ENCODE assay signal across 24 cellular contexts in the genomic region with DNA sequence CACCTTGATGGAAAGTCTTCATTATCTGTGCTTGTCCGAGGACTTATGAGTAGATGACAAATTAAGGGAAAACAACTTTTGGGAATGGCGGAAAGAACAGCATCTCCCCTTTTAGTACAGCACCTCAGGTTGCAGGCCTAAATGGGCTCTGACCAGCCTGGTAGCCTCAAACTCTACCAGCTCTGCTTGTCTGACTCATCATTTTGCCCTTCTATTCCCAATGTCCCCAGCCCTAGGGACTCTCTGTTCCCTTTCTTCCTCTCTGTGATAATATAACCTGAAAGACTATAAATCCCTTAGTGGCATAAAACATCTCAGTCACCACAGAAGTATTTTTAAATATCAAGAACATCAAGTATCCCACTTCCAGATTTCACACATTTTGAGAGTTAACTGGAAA.
"Had no signal": no experiment of that assay in that cellular context is flagged by ENCODE, and none has a peak within 500 bp of the region (broad histone marks: within the 10 kb centered on the region; RNA-seq: fewer than 3 reads in every experiment).

No MANE protein-coding gene starts in this region.

- H3K4me2 ChIP-seq: hepatocyte, smooth muscle cell had no signal

- H3K27ac ChIP-seq: esophagus muscularis mucosa, foreskin keratinocyte, gastroesophageal sphincter, heart left ventricle, hepatocyte, neutrophil, pancreas, right lobe of liver, stomach, thyroid gland, vagina had no signal

- H3K9me3 ChIP-seq: esophagus muscularis mucosa, gastroesophageal sphincter, heart left ventricle, neutrophil, pancreas, right lobe of liver, stomach, thyroid gland, vagina had no signal

- DNase-seq: effector memory CD4-positive, alpha-beta T cell; foreskin keratinocyte; heart left ventricle; kidney; naive B cell; pancreas; right lobe of liver; stimulated activated CD4-positive, alpha-beta T cell treated with anti-CD3 and anti-CD28 coated beads, Interleukin-12 subunit alpha, Interleukin-12 subunit beta, amount 100 ng/mL, for 4 hours; stimulated activated CD4-positive, alpha-beta T cell treated with anti-CD3 and anti-CD28 coated beads, Interleukin-1b, Interleukin-23, amount 100 ng/mL, for 48 hours; stimulated activated CD4-positive, alpha-beta T cell treated with anti-CD3 and anti-CD28 coated beads, Interleukin-4, amount 100 ng/mL, for 1 hour; stimulated activated naive CD4-positive, alpha-beta T cell treated with Interleukin-2 at 50 U/mL for 16 hours; stomach; thyroid gland; trophoblast cell had no signal

- H3K4me1 ChIP-seq: esophagus muscularis mucosa, foreskin keratinocyte, gastroesophageal sphincter, heart left ventricle, pancreas, right lobe of liver, stomach, thyroid gland, vagina had no signal

- H3K27me3 ChIP-seq: esophagus muscularis mucosa, foreskin keratinocyte, gastroesophageal sphincter, heart left ventricle, hepatocyte, neutrophil, pancreas, right lobe of liver, stomach, thyroid gland, vagina had no signal

- H3K36me3 ChIP-seq: neutrophil, pancreas, right lobe of liver, thyroid gland, vagina had no signal

- H3K4me3 ChIP-seq: esophagus muscularis mucosa, gastroesophageal sphincter, heart left ventricle, hepatocyte, lung, pancreas, right lobe of liver, smooth muscle cell, stomach, thyroid gland, vagina had no signal

- FAIRE-seq: endothelial cell of umbilical vein, kidney, pancreas had no signal

- ATAC-seq: foreskin keratinocyte; gastroesophageal sphincter; natural killer cell treated with Interleukin-12 subunit alpha and Interleukin-12 subunit beta and Interleukin-15 and Interleukin-18, amount 100 ng/mL, for 72 hours; pancreas; right lobe of liver; stimulated activated effector memory CD8-positive, alpha-beta T cell treated with anti-CD3 and anti-CD28 coated beads, Interleukin-12 subunit alpha, Interleukin-12 subunit beta, amount 100 ng/mL, for 72 hours had no signal
